ENCODE assay signal across 9 cellular contexts in genomic region chr3:150184426-150185071, GRCh38.
DNase-seq lines count a peak whose midpoint lies in the region; ATAC-seq and TF ChIP-seq lines count a peak whose summit lies in the region.
"Had no signal": no experiment of that assay in that cellular context is flagged by ENCODE, and none has a peak within 500 bp of the region (broad histone marks: within the 10 kb centered on the region; RNA-seq: fewer than 3 reads in every experiment).

No MANE protein-coding gene starts in this region.

- H3K9me3 Mint-ChIP-seq in immature natural killer cell, result no peaks in the 10 kb centered on the region
- H3K9me3 Mint-ChIP-seq: activated T-helper 1 cell treated with anti-CD3 and anti-CD28 coated beads, Interleukin-12 subunit alpha, Interleukin-12 subunit beta, Interleukin-2, Interleukin-4 antibody, amounts not matched to agents 30 ng/mL and 10 ng/mL and 1 ng/mL, durations not matched to agents 14 hours and 24 hours and 36 hours had no signal

- ATAC-seq in HG03575 (IDR thresholded peaks at IDR 0.05; ENCODE audit: extremely low read depth, insufficient number of reproducible peaks, low FRiP score, unreplicated experiment), result peak; percentile 6

- TF ChIP-seq CTCF in cardiac fibroblast (IDR thresholded peaks at IDR 0.05; ENCODE audit: low read depth, low read length) (no peak), neural cell (IDR thresholded peaks at IDR 0.05; ENCODE audit: poor library complexity, severe bottlenecking) (peak; percentile 37)

- no peak for TF ChIP-seq EP300 in neural cell (conservative IDR thresholded peaks at IDR 0.05; ENCODE audit: poor library complexity, severe bottlenecking)

- no peaks in the 10 kb centered on the region for H3K9me3 ChIP-seq in neural cell (ENCODE audit: low read length)

- no peak overlapping the region for H3K4me3 Mint-ChIP-seq in immature natural killer cell
- H3K4me3 Mint-ChIP-seq: activated T-helper 1 cell treated with anti-CD3 and anti-CD28 coated beads, Interleukin-12 subunit alpha, Interleukin-12 subunit beta, Interleukin-2, Interleukin-4 antibody, amounts not matched to agents 30 ng/mL and 10 ng/mL and 1 ng/mL, durations not matched to agents 14 hours and 24 hours and 36 hours had no signal

- H3F3A ChIP-seq in neural cell (ENCODE audit: insufficient read depth, low read length, poor library complexity, severe bottlenecking), result no peaks in the 10 kb centered on the region

- H3K9me2 ChIP-seq in neural cell (ENCODE audit: insufficient read depth, low read length), result no peaks in the 10 kb centered on the region

- H2AFZ ChIP-seq in neural cell (ENCODE audit: low read depth, low read length), result no peak overlapping the region

- H3K27ac Mint-ChIP-seq in immature natural killer cell, result no peak overlapping the region
- H3K27ac Mint-ChIP-seq: activated T-helper 1 cell treated with anti-CD3 and anti-CD28 coated beads, Interleukin-12 subunit alpha, Interleukin-12 subunit beta, Interleukin-2, Interleukin-4 antibody, amounts not matched to agents 30 ng/mL and 10 ng/mL and 1 ng/mL, durations not matched to agents 14 hours and 24 hours and 36 hours had no signal

- TF ChIP-seq RAD21 in neural cell (conservative IDR thresholded peaks at IDR 0.05), result no peak

- peaks cover 0 to 5% (median 2%) of the 10 kb centered on the region in 3 donors for H3K27me3 Mint-ChIP-seq in immature natural killer cell (ENCODE audit: low read depth in 3 of 3)

- no peaks in the 10 kb centered on the region for H3K36me3 Mint-ChIP-seq in immature natural killer cell

- no peaks in the 10 kb centered on the region for H3K27me3 ChIP-seq in neural cell (ENCODE audit: insufficient read depth, low read depth, low read length)

- no peak overlapping the region for H3K27ac ChIP-seq in neural cell (ENCODE audit: low read length)

- no peaks in the 10 kb centered on the region for H3K36me3 ChIP-seq in neural cell (ENCODE audit: insufficient read depth, low read length)

- no peaks in the 10 kb centered on the region for H3K4me1 Mint-ChIP-seq in immature natural killer cell

- H3K4me2 ChIP-seq in neural cell (ENCODE audit: low read length), result no peak overlapping the region

- H4K20me1 ChIP-seq in neural cell (ENCODE audit: insufficient read depth), result no peaks in the 10 kb centered on the region

- peak; percentile 34 for DNase-seq in DMS53 treated with DMSO at 0.1 percent for 48 hours (lab: John Stamatoyannopoulos, UW; ENCODE audit: unreplicated experiment)
- DNase-seq in cardiac fibroblast (ENCODE audit: low read depth in 2 of 2), result peak; percentile 33 to 47
- DNase-seq in immature natural killer cell, result no peak
- no peak for DNase-seq in stimulated activated CD4-positive, alpha-beta T cell treated with anti-CD3 and anti-CD28 coated beads, Interleukin-15, amount 100 ng/mL, for 24 hours
- no peak for DNase-seq in SIG-M5 treated with dmso at 0.1 percent for 504 hours (lab: John Stamatoyannopoulos, UW; ENCODE audit: unreplicated experiment)
- DNase-seq in NCI-H1092 (lab: John Stamatoyannopoulos, UW), result no peak

- no peak overlapping the region for H3K9ac ChIP-seq in neural cell (ENCODE audit: low read length)

- H3K79me2 ChIP-seq in neural cell (replicated peaks; ENCODE audit: insufficient read depth, low read length), result no peaks in the 10 kb centered on the region

- H3K4me3 ChIP-seq in cardiac fibroblast (replicated peaks in 1 of 2; ENCODE audit: low read depth in 2 of 2, low read length in 2 of 2) (peak overlapping the region in 1 of 2 donors; percentile 54), neural cell (ENCODE audit: low read length) (peak overlapping the region; percentile 62)

TF ChIP-seq in neural cell, 6 proteins besides CTCF, POLR2A, EP300 and RAD21:
- TF ChIP-seq TAF1 (IDR thresholded peaks at IDR 0.05; ENCODE audit: low read depth) (no peak), SMC3 (conservative IDR thresholded peaks at IDR 0.05; ENCODE audit: poor library complexity) (peak; percentile 52)

Comparison
In these comparisons a context has a peak if more than half of its experiments do, and no peak if none do; other contexts are left out.
1. DNase-seq: peak in DMS53 treated with DMSO at 0.1 percent for 48 hours (single experiment) and cardiac fibroblast (2 of 2); none in immature natural killer cell (0 of 3), stimulated activated CD4-positive, alpha-beta T cell treated with anti-CD3 and anti-CD28 coated beads, Interleukin-15, amount 100 ng/mL, for 24 hours (single experiment), SIG-M5 treated with dmso at 0.1 percent for 504 hours (single experiment) and NCI-H1092 (single experiment).